Comparison of ENCODE assay signal across 17 cellular contexts in genomic region chr20:44456611-44457010, GRCh38. TPM values are rescaled to one million over a fixed set of nuclear protein-coding genes. Genes with fewer than 3 reads are reported as not detected.
A peak's percentile ranks its signal among the peaks of the same experiment; 100 is the strongest.
DNase-seq lines count a peak whose midpoint lies in the region; ATAC-seq, FAIRE-seq and TF ChIP-seq lines count a peak whose summit lies in the region.
"Had no signal": no experiment of that assay in that cellular context is flagged by ENCODE, and none has a peak within 500 bp of the region (broad histone marks: within the 10 kb centered on the region; RNA-seq: fewer than 3 reads in every experiment).

No MANE protein-coding gene starts in this region.

- FAIRE-seq in K562 (lab: Jason Lieb, UNC), result no peak
- FAIRE-seq in kidney (lab: Jason Lieb, UNC), result no peak
- FAIRE-seq: GM12878, GM18507 had no signal

- no peaks in the 10 kb centered on the region for H3K36me3 Mint-ChIP-seq in activated T-cell treated with anti-CD3 and anti-CD28 coated beads, Interleukin-2, amount 50 U/mL, for 4 hours (ENCODE audit: insufficient read depth)
- H3K36me3 Mint-ChIP-seq: CD4-positive, alpha-beta memory T cell had no signal

- no peaks in the 10 kb centered on the region for H3K9me1 ChIP-seq in K562 (ENCODE audit: control insufficient read depth, insufficient read depth, low read length)

- H3K27me3 ChIP-seq in K562 (ENCODE audit: control insufficient read depth in 2 of 2, insufficient read depth in 2 of 2, low read length in 2 of 2), result peaks cover 3 to 14% of the 10 kb centered on the region in 2 experiments; a peak in 4 of 5 replicates

- no peaks in the 10 kb centered on the region for H3K9me3 Mint-ChIP-seq in activated T-cell treated with anti-CD3 and anti-CD28 coated beads, Interleukin-2, amount 50 U/mL, for 4 hours
- H3K9me3 Mint-ChIP-seq: CD4-positive, alpha-beta memory T cell; GM23338; H9 had no signal

- H3K4me1 ChIP-seq in K562 (replicated peaks in 1 of 2; ENCODE audit: control insufficient read depth in 2 of 2, insufficient read depth in 2 of 2, low read length in 2 of 2) (peaks cover 0 to 8% of the 10 kb centered on the region in 2 experiments; a peak in 2 of 5 replicates), kidney (ENCODE audit: control insufficient read depth in 1 of 2, insufficient read depth in 1 of 2, low read depth in 1 of 2, low read length in 2 of 2) (no peaks in the 10 kb centered on the region)

- no peak for TF ChIP-seq POLR2A in K562 (conservative IDR thresholded peaks at IDR 0.05)

- H3K27ac ChIP-seq in K562 (ENCODE audit: extremely low read depth, low read depth, low read length), result no peak overlapping the region
- no peak overlapping the region for H3K27ac ChIP-seq in kidney (ENCODE audit: low read depth in 2 of 2, low read length in 2 of 2)

- DNase-seq in ELF-1 (ENCODE audit: low read depth, low spot score) (peak; percentile 12), K562 (ENCODE audit: extremely low read depth in 1 of 4, low spot score in 3 of 4) (no peak), kidney (peak; percentile 22)
- DNase-seq in stimulated activated naive CD4-positive, alpha-beta T cell treated with Interleukin-2 at 50 U/mL for 16 hours (lab: John Stamatoyannopoulos, UW), result no peak
- DNase-seq in activated T-cell treated with anti-CD3 and anti-CD28 coated beads, Interleukin-2, amount 50 U/mL, for 4 hours, result no peak
- DNase-seq: C1 segment of cervical spinal cord; CD4-positive, alpha-beta memory T cell; COR-L47; DMS153; DND-41; GDM1; H9 had no signal

- H2AFZ ChIP-seq in K562 (ENCODE audit: low read depth, low read length), result no peak overlapping the region
- H2AFZ ChIP-seq: GM23338 had no signal

- H4K20me1 ChIP-seq in K562 (replicated peaks; ENCODE audit: control insufficient read depth, insufficient read depth, low read length), result no peaks in the 10 kb centered on the region

- H3K9me3 ChIP-seq in K562 (replicated peaks; ENCODE audit: control insufficient read depth, insufficient read depth, low read depth, low read length) (no peaks in the 10 kb centered on the region), kidney (ENCODE audit: control insufficient read depth in 1 of 2, low read length in 2 of 2) (no peaks in the 10 kb centered on the region)

- ATAC-seq in K562, result no peak
- ATAC-seq in HG03521 (IDR thresholded peaks at IDR 0.05; ENCODE audit: unreplicated experiment), result no peak
- no peak for ATAC-seq in activated T-cell treated with anti-CD3 and anti-CD28 coated beads, Interleukin-2, amount 50 U/mL, for 4 hours
- ATAC-seq: GM12878, GM23338, HCT116 had no signal

- 56% methylated on average over 8 of the region's 8 CpGs for WGBS in K562 (ENCODE audit: insufficient coverage, low coverage, missing lambda C conversion rate)

- no peak for TF ChIP-seq EP300 in K562 (IDR thresholded peaks at IDR 0.05; ENCODE audit: low read length)

- H3K9ac ChIP-seq in K562 (ENCODE audit: insufficient read depth in 1 of 2, low read depth in 2 of 2, low read length in 2 of 2) (no peak overlapping the region), kidney (ENCODE audit: low read length in 2 of 2) (no peak overlapping the region)

- no peaks in the 10 kb centered on the region for H3K4me1 Mint-ChIP-seq in activated T-cell treated with anti-CD3 and anti-CD28 coated beads, Interleukin-2, amount 50 U/mL, for 4 hours (ENCODE audit: low read depth)
- H3K4me1 Mint-ChIP-seq: CD4-positive, alpha-beta memory T cell had no signal

- no peak overlapping the region for H3K4me3 Mint-ChIP-seq in activated T-cell treated with anti-CD3 and anti-CD28 coated beads, Interleukin-2, amount 50 U/mL, for 4 hours
- H3K4me3 Mint-ChIP-seq: CD4-positive, alpha-beta memory T cell; GM23338; H9 had no signal

- TF ChIP-seq CTCF in K562 (IDR thresholded peaks at IDR 0.05 in 2 of 3, conservative IDR thresholded peaks at IDR 0.05 in 1 of 3; ENCODE audit: insufficient read depth in 2 of 3, low read depth in 1 of 3, low read length in 3 of 3) (no peak), kidney (IDR thresholded peaks at IDR 0.05; ENCODE audit: borderline replicate concordance, extremely low read depth, insufficient read depth) (no peak)

- no TSS peak for BruUV-seq in K562 (replicated peaks; lab: Mats Ljungman, UMichigan)

- POLR2A ChIA-PET in K562 (lab: Yijun Ruan, JAX), result interaction anchor here (1.2 to 2.3 kb wide), 2 partner anchors 13 to 19 kb away, joined by 4 to 6 read pairs; partner anchors contain the start of gene TTPAL

- no peaks in the 10 kb centered on the region for H3K36me3 ChIP-seq in K562 (ENCODE audit: control insufficient read depth, insufficient read depth, low read length)
- H3K36me3 ChIP-seq in kidney (ENCODE audit: control insufficient read depth in 1 of 2, insufficient read depth in 2 of 2, low read length in 2 of 2), result no peaks in the 10 kb centered on the region

- no peaks in the 10 kb centered on the region for H3K79me2 ChIP-seq in K562 (ENCODE audit: control insufficient read depth, insufficient read depth, low read length)

- H3K4me3 ChIP-seq in K562 (no peak overlapping the region), kidney (ENCODE audit: low read length in 2 of 2) (no peak overlapping the region)
- H3K4me3 ChIP-seq: GM12878, GM23338 had no signal

- no peak overlapping the region for H3K4me2 ChIP-seq in K562 (ENCODE audit: insufficient read depth, low read length)
- H3K4me2 ChIP-seq: GM23338 had no signal

- CTCF ChIA-PET in K562 (lab: Yijun Ruan, JAX; ENCODE audit: low intra/inter-chr PET ratio), result interaction anchor here (1.0 kb wide), 1 partner anchor 242 kb away, joined by 3 read pairs; no protein-coding TSS in a partner anchor

- no peak for TF ChIP-seq RAD21 in K562 (CRISPR knock-in tag; conservative IDR thresholded peaks at IDR 0.05 in 1 of 2, IDR thresholded peaks at IDR 0.05 in 1 of 2)

- intact Hi-C loops in K562 (cut with micrococcal nuclease), result no loop called here
- intact Hi-C loops in kidney (cut with DNase I), result no loop called here

- in situ Hi-C loops in K562 (cut with MboI), result no loop called here

- H3K27me3 Mint-ChIP-seq in activated T-cell treated with anti-CD3 and anti-CD28 coated beads, Interleukin-2, amount 50 U/mL, for 4 hours (ENCODE audit: low read depth), result peaks cover 3% of the 10 kb centered on the region

TF ChIP-seq in K562, 482 proteins besides CTCF, POLR2A, EP300 and RAD21 (continues in another document):
- TF ChIP-seq HDAC3 (IDR thresholded peaks at IDR 0.05; ENCODE audit: borderline replicate concordance, partially characterized antibody) (no peak), CAMTA2 (CRISPR knock-in tag; conservative IDR thresholded peaks at IDR 0.05) (no peak), JUND (IDR thresholded peaks at IDR 0.05; ENCODE audit: borderline replicate concordance, low read depth, low read length) (no peak), JUND (tag; IDR thresholded peaks at IDR 0.05; ENCODE audit: borderline replicate concordance, low read depth, low read length) (no peak), ZNF354B (CRISPR knock-in tag; IDR thresholded peaks at IDR 0.05) (no peak), NR2C2 (CRISPR knock-in tag; IDR thresholded peaks at IDR 0.05) (no peak), NR2C2 (tag; IDR thresholded peaks at IDR 0.05) (no peak), NCOA6 (IDR thresholded peaks at IDR 0.05) (no peak), NELFE (IDR thresholded peaks at IDR 0.05; ENCODE audit: insufficient read depth, insufficient read length) (no peak), NEUROD1 (IDR thresholded peaks at IDR 0.05; ENCODE audit: borderline replicate concordance, low read depth, low read length, partially characterized antibody) (no peak), GATAD2B (IDR thresholded peaks at IDR 0.05; ENCODE audit: borderline replicate concordance) (no peak), ZNF57 (CRISPR knock-in tag; IDR thresholded peaks at IDR 0.05) (no peak), FOXO4 (CRISPR knock-in tag; IDR thresholded peaks at IDR 0.05) (no peak)

RNA-seq across cellular contexts. Expression of gene TTPAL, which starts 19.1 kb away (rescaled TPM):
- total RNA-seq in K562 (2011; cell fraction: chromatin; rRNA removed; ENCODE audit: low replicate concordance), result 10.0 and 15.3 TPM in 2 replicates
- total RNA-seq in K562 (2011; cell fraction: nucleolus; rRNA removed), result 5.7 and 7.5 TPM in 2 replicates
- total RNA-seq in K562 (2011; cell fraction: nucleoplasm; rRNA removed), result 7.3 and 10.5 TPM in 2 replicates
- total RNA-seq in K562 (2014; rRNA removed) (1.7 and 2.3 TPM in 2 replicates), K562 (2014; rRNA removed; fragmentation: Illumina TruSeq; extraction: Trizol) (3.7 and 3.8 TPM in 2 replicates), K562 (2015; rRNA removed; fragmentation: Illumina TruSeq; extraction: Trizol) (2.8 and 3.4 TPM in 2 replicates), K562 (2021) (6.6 and 7.0 TPM in 2 replicates), kidney (13.5 TPM)
- polyA plus RNA-seq in K562 (2011; rRNA removed) (1.8 and 1.9 TPM in 2 replicates), K562 (2014; fragmentation: Illumina TruSeq; extraction: Trizol) (4.2 and 4.6 TPM in 2 replicates), K562 (2014; fragmentation: Nextera tagmentation; extraction: Ambion mirVana) (1 to 10 TPM; 1.1 to 1.5 TPM), K562 (2014; rRNA removed) (2.6 and 2.9 TPM in 2 replicates), kidney (ENCODE audit: insufficient read depth, low read depth, low replicate concordance) (3.5 TPM)
- polyA plus RNA-seq in K562 (2011; cell fraction: cytosol; rRNA removed), result 1.2 and 1.7 TPM in 2 replicates
- 2.0 and 5.5 TPM in 2 replicates for polyA plus RNA-seq in K562 (2011; cell fraction: nucleus; rRNA removed)
- polyA plus RNA-seq in K562 (2012), result 3.4 and 3.8 TPM in 2 replicates
- polyA minus RNA-seq in K562 (2011; rRNA and poly(A)+ RNA removed), result 2.9 and 3.0 TPM in 2 replicates
- polyA minus RNA-seq in K562 (2011; cell fraction: cytosol; rRNA and poly(A)+ RNA removed), result 2.0 and 3.1 TPM in 2 replicates
- polyA minus RNA-seq in K562 (2011; cell fraction: nucleus; rRNA and poly(A)+ RNA removed), result 1.5 and 2.7 TPM in 2 replicates
- 10 to 100 TPM; 24.3 to 25.3 (median 25.3) TPM for total RNA-seq in activated T-cell treated with anti-CD3 and anti-CD28 coated beads, Interleukin-2, amount 50 U/mL, for 4 hours

Comparison
In these comparisons a context has a peak if more than half of its experiments do, and no peak if none do; other contexts are left out.
1. DNase-seq: peak in ELF-1 (single experiment) and kidney (single experiment); none in K562 (0 of 4), stimulated activated naive CD4-positive, alpha-beta T cell treated with Interleukin-2 at 50 U/mL for 16 hours (single experiment) and activated T-cell treated with anti-CD3 and anti-CD28 coated beads, Interleukin-2, amount 50 U/mL, for 4 hours (single experiment).